8 cellular contexts compared by ENCODE assay signal in genomic region chr16:58001781-58002410, GRCh38. TPM values are rescaled to one million over a fixed set of nuclear protein-coding genes. Genes with fewer than 3 reads are reported as not detected.
DNase-seq lines count a peak whose midpoint lies in the region; ATAC-seq, FAIRE-seq and TF ChIP-seq lines count a peak whose summit lies in the region.

No MANE protein-coding gene starts in this region.

- H3K56ac ChIP-seq in H9 (ENCODE audit: insufficient read length, low read depth, low read length), result no peak overlapping the region

- H3K27me3 ChIP-seq in H9 (ENCODE audit: insufficient read depth, low read length) (no peaks in the 10 kb centered on the region), right cardiac atrium (ENCODE audit: control insufficient read depth, insufficient read depth) (no peaks in the 10 kb centered on the region)

- H2BK5ac ChIP-seq in H9 (ENCODE audit: insufficient read length, low read length), result no peak overlapping the region

- H2AFZ ChIP-seq in H9 (ENCODE audit: low read length), result no peak overlapping the region

- H3T11ph ChIP-seq in H9 (ENCODE audit: low read length), result no peak overlapping the region

- H3K23ac ChIP-seq in H9 (ENCODE audit: insufficient read length, low read depth, low read length), result no peak overlapping the region

- no peak overlapping the region for H3K18ac ChIP-seq in H9 (ENCODE audit: insufficient read length, low read depth, low read length)

- CTCF ChIA-PET in activated B cell treated with CpG ODN at 0.5 μM for 24 hours (lab: Charles Lee), result interaction anchor here (1.0 to 2.7 kb wide), 3 partner anchors 101 to 583 kb away, joined by 4 to 11 read pairs (median 5); no protein-coding TSS in a partner anchor

- peak overlapping the region; percentile 25 for H3K9ac ChIP-seq in H9 (ENCODE audit: extremely low read depth, insufficient read length, low read length)

- H2BK20ac ChIP-seq in H9 (ENCODE audit: low read depth, low read length, poor library complexity, severe bottlenecking), result no peak overlapping the region

- H3K27ac ChIP-seq in H9 (ENCODE audit: insufficient read length, low read depth, low read length) (no peak overlapping the region), right cardiac atrium (ENCODE audit: low read length) (no peak overlapping the region), skin epidermis (peak overlapping the region in 18 of 21 experiments; percentile 82 to 94 (median 90))

- no peak overlapping the region for H4K91ac ChIP-seq in H9 (ENCODE audit: insufficient read length, low read depth, low read length)

- intact Hi-C loops in activated B cell treated with CpG ODN at 0.5 μM for 24 hours (cut with micrococcal nuclease), result loop anchor here (10.0 kb wide), 1 partner anchor 633 kb away; no protein-coding TSS in a partner anchor
- intact Hi-C loops in right cardiac atrium (cut with DNase I), result loop anchor here in 3 of 4 donors (2.0 to 10.0 kb wide), 5 partner anchors 100 to 427 kb away; no protein-coding TSS in a partner anchor

- peaks cover 16 to 17% of the 10 kb centered on the region in 2 experiments for H3K4me1 Mint-ChIP-seq in H9
- peaks cover 42% of the 10 kb centered on the region for H3K4me1 Mint-ChIP-seq in activated B cell treated with CpG ODN at 0.5 μM for 24 hours

- H3K36me3 Mint-ChIP-seq in H9 (ENCODE audit: insufficient read depth in 1 of 3, low read depth in 3 of 3) (peaks cover 20 to 52% (median 45%) of the 10 kb centered on the region in 3 experiments; a peak in 6 of 7 replicates), activated B cell treated with CpG ODN at 0.5 μM for 24 hours (ENCODE audit: low read depth) (peaks cover 49% of the 10 kb centered on the region)

- H2AK5ac ChIP-seq in H9 (ENCODE audit: insufficient read length, low read length), result no peak overlapping the region

- no peaks in the 10 kb centered on the region for H3K9me3 ChIP-seq in H9 (ENCODE audit: control insufficient read depth, low read depth, low read length)
- H3K9me3 ChIP-seq in right cardiac atrium (ENCODE audit: control insufficient read depth, low read length), result no peaks in the 10 kb centered on the region

- peaks cover 2% of the 10 kb centered on the region; the same call in 1 of the 2 replicates for H3K4me1 ChIP-seq in H9 (ENCODE audit: insufficient read depth, low read length)
- H3K4me1 ChIP-seq in right cardiac atrium (ENCODE audit: control insufficient read depth, insufficient read depth, low read length), result no peaks in the 10 kb centered on the region

- H3K23me2 ChIP-seq in H9 (ENCODE audit: insufficient read length, low read depth, low read length, poor library complexity, severe bottlenecking), result peaks cover 8% of the 10 kb centered on the region

- TF ChIP-seq POLR2A in GM12892 (IDR thresholded peaks at IDR 0.05; ENCODE audit: low read depth, low read length), result no peak

- peak overlapping the region; percentile 92 to 93 for H3K4me3 Mint-ChIP-seq in H9
- peak overlapping the region; percentile 94 for H3K4me3 Mint-ChIP-seq in activated B cell treated with CpG ODN at 0.5 μM for 24 hours

- H4K8ac ChIP-seq in H9 (replicated peaks; ENCODE audit: insufficient read length, low read depth, low read length), result no peak overlapping the region

- H3K27me3 Mint-ChIP-seq in H9 (ENCODE audit: low read depth) (no peaks in the 10 kb centered on the region), activated B cell treated with CpG ODN at 0.5 μM for 24 hours (no peaks in the 10 kb centered on the region)

- no peaks in the 10 kb centered on the region; the same call in 1 of the 2 replicates for H3K79me2 ChIP-seq in H9 (ENCODE audit: insufficient read depth, low read length)

- no peaks in the 10 kb centered on the region for H4K20me1 ChIP-seq in H9 (ENCODE audit: control insufficient read depth, insufficient read depth, insufficient read length)

- H4K5ac ChIP-seq in H9 (ENCODE audit: insufficient read length, low read depth, low read length), result no peak overlapping the region

- H3K14ac ChIP-seq in H9 (ENCODE audit: insufficient read depth, low read length), result no peak overlapping the region

- H2BK12ac ChIP-seq in H9 (ENCODE audit: insufficient read length, low read depth, low read length), result no peak overlapping the region

- POLR2A ChIA-PET in activated B cell treated with CpG ODN at 0.5 μM for 24 hours (lab: Charles Lee), result interaction anchor here (0.6 to 2.5 kb wide), 7 partner anchors 135 to 555 kb away, joined by 3 to 12 read pairs (median 3); partner anchors contain the start of genes CIAPIN1, COQ9 and KATNB1

- no peaks in the 10 kb centered on the region for H3K79me1 ChIP-seq in H9 (ENCODE audit: insufficient read depth, low read depth, low read length, poor library complexity, severe bottlenecking)

- H2BK120ac ChIP-seq in H9 (ENCODE audit: low read depth, low read length, poor library complexity, severe bottlenecking), result no peak overlapping the region

- H3K4me3 ChIP-seq in right cardiac atrium (ENCODE audit: low read length) (peak overlapping the region; percentile 94), skin epidermis (peak overlapping the region; percentile 59 to 88 (median 77))

- FAIRE-seq in GM12892 (lab: Jason Lieb, UNC), result no peak

- no CpG with 5 or more reads among the region's 10 CpGs for WGBS in H9 (ENCODE audit: extremely low coverage, insufficient read length, low lambda C conversion rate)
- WGBS in right cardiac atrium, result 35% methylated on average over 10 of the region's 10 CpGs

- DNase-seq in H9 (no peak), activated B cell treated with CpG ODN at 0.5 μM for 24 hours (no peak), right cardiac atrium (no peak), DMS 273 (lab: John Stamatoyannopoulos, UW; ENCODE audit: unreplicated experiment) (no peak), GM12892 (ENCODE audit: insufficient read length) (no peak), NCI-H526 treated with DMSO at 0.1 percent for 48 hours (lab: John Stamatoyannopoulos, UW) (no peak)

- TF ChIP-seq CTCF in H9 (conservative IDR thresholded peaks at IDR 0.05) (no peak), activated B cell treated with CpG ODN at 0.5 μM for 24 hours (IDR thresholded peaks at IDR 0.05) (no peak)

- 0 out of 7 replicates have a peak overlapping the region, but pooled peaks of 1 of the 3 experiments have one; percentile 39 for H3K27ac Mint-ChIP-seq in H9
- H3K27ac Mint-ChIP-seq in activated B cell treated with CpG ODN at 0.5 μM for 24 hours, result peak overlapping the region; percentile 92

- ATAC-seq in activated B cell treated with CpG ODN at 0.5 μM for 24 hours (ENCODE audit: low read depth) (no peak), right cardiac atrium (no peak), GM19324 (IDR thresholded peaks at IDR 0.05; ENCODE audit: low FRiP score, unreplicated experiment) (no peak)

- H3K4ac ChIP-seq in H9 (ENCODE audit: low read depth, low read length), result no peak overlapping the region

- H3K4me2 ChIP-seq in H9 (ENCODE audit: insufficient read depth, insufficient read length, low read length), result peak overlapping the region; percentile 45

- peaks cover 0 to 4% of the 10 kb centered on the region in 2 experiments; a peak in 3 of 5 replicates for H3K9me3 Mint-ChIP-seq in H9
- H3K9me3 Mint-ChIP-seq in activated B cell treated with CpG ODN at 0.5 μM for 24 hours, result no peaks in the 10 kb centered on the region

- no peak overlapping the region for H2BK15ac ChIP-seq in H9 (ENCODE audit: low read depth, low read length)

RNA-seq across cellular contexts. Expression of gene USB1, which starts 0.7 kb away (rescaled TPM):
- 65.0 and 65.6 TPM in 2 replicates for total RNA-seq in H9 (2021)
- 37.4 and 40.7 TPM in 2 replicates for total RNA-seq in activated B cell treated with CpG ODN at 0.5 μM for 24 hours
- 10 to 100 TPM; 24.5 to 35.3 (median 29.3) TPM for total RNA-seq in right cardiac atrium
- 25.9 TPM for polyA plus RNA-seq in right cardiac atrium
- polyA plus RNA-seq in GM12892 (2012; ENCODE audit: missing spikeins), result 15.5 TPM

RNA-seq across cellular contexts. Expression of gene ZNF319, which starts 1.4 kb away (rescaled TPM):
- total RNA-seq in H9 (2021) (5.6 and 6.6 TPM in 2 replicates), activated B cell treated with CpG ODN at 0.5 μM for 24 hours (10.6 and 11.2 TPM in 2 replicates), right cardiac atrium (1 to 10 TPM; 5.5 to 9.2 (median 7.9) TPM)
- polyA plus RNA-seq in right cardiac atrium, result 6.3 TPM
- polyA plus RNA-seq in GM12892 (2012; ENCODE audit: missing spikeins), result 1.4 TPM

RNA-seq across cellular contexts. Expression of gene MMP15, which starts 23.7 kb away (rescaled TPM):
- total RNA-seq in H9 (2021) (32.9 and 33.6 TPM in 2 replicates), activated B cell treated with CpG ODN at 0.5 μM for 24 hours (0.60 TPM in 1 of 2 replicates, not detected in the other), right cardiac atrium (10 to 100 TPM; 51.2 to 72.6 (median 64.8) TPM)
- polyA plus RNA-seq in right cardiac atrium, result 41.2 TPM
- polyA plus RNA-seq in GM12892 (2012; ENCODE audit: missing spikeins), result not detected

RNA-seq across cellular contexts. Expression of gene CNGB1, which starts 31.0 kb away (rescaled TPM):
- not detected in 2 replicates for total RNA-seq in H9 (2021)
- total RNA-seq in activated B cell treated with CpG ODN at 0.5 μM for 24 hours, result not detected in 2 replicates
- not detected for total RNA-seq in right cardiac atrium
- polyA plus RNA-seq in right cardiac atrium, result not detected
- not detected for polyA plus RNA-seq in GM12892 (2012; ENCODE audit: missing spikeins)

Comparison
In these comparisons a context has a peak if more than half of its experiments do, and no peak if none do; other contexts are left out.
1. H3K27ac ChIP-seq: peak in skin epidermis (18 of 21); none in H9 (single experiment) and right cardiac atrium (single experiment).
2. RNA of gene MMP15, which starts 23.7 kb away (total RNA-seq): 51.2 to 72.6 TPM in right cardiac atrium and 32.9 to 33.6 TPM in H9; 0.60 TPM in activated B cell treated with CpG ODN at 0.5 μM for 24 hours; every median in the first group is over 10 times any median in the second.